ENCODE assay signal across 8 cellular contexts in genomic region chr20:33810885-33811762, GRCh38. TPM values are rescaled to one million over a fixed set of nuclear protein-coding genes. Genes with fewer than 3 reads are reported as not detected.
A peak's percentile ranks its signal among the peaks of the same experiment; 100 is the strongest.
DNase-seq lines count a peak whose midpoint lies in the region; ATAC-seq and TF ChIP-seq lines count a peak whose summit lies in the region.

TSS of gene CHMP4B (plus strand) at chr20:33811348. CDS start at chr20:33811469, 121 bp downstream.

- peaks cover 4% of the 10 kb centered on the region for H3K36me3 ChIP-seq in left ventricle myocardium inferior
- no peaks in the 10 kb centered on the region for H3K36me3 ChIP-seq in prostate gland
- H3K36me3 ChIP-seq in urinary bladder (ENCODE audit: insufficient read depth): no peaks in the 10 kb centered on the region

- peak within 1 kb of the TSS; percentile 97 for H3K4me3 ChIP-seq in left ventricle myocardium inferior
- peak within 1 kb of the TSS; percentile 78 to 96 for H3K4me3 ChIP-seq in prostate gland
- peak within 1 kb of the TSS; percentile 82 for H3K4me3 ChIP-seq in urinary bladder (ENCODE audit: low read depth, low read length)

- TF ChIP-seq POLR2A in prostate gland (IDR thresholded peaks at IDR 0.05): peak; percentile 87

- peaks cover 7% of the 10 kb centered on the region for H3K36me3 Mint-ChIP-seq in T-helper 17 cell (ENCODE audit: low read depth)

- under 1% methylated on average over 47 of the region's 70 CpGs for WGBS in prostate gland
- under 1% methylated on average over 70 of the region's 70 CpGs for WGBS in urinary bladder

- peaks cover 54% of the 10 kb centered on the region for H3K4me1 ChIP-seq in left ventricle myocardium inferior
- H3K4me1 ChIP-seq in prostate gland (replicated peaks): no peaks in the 10 kb centered on the region
- H3K4me1 ChIP-seq in urinary bladder (ENCODE audit: insufficient read depth): no peaks in the 10 kb centered on the region

- H3K27ac Mint-ChIP-seq in T-helper 17 cell: peak within 1 kb of the TSS; percentile 96

- intact Hi-C loops in left ventricle myocardium inferior (cut with micrococcal nuclease): no loop called here
- intact Hi-C loops in prostate gland (cut with DNase I): loop anchor here (2.0 to 5.0 kb wide), 2 partner anchors 79 to 184 kb away; partner anchors contain the start of gene ZNF341

- H3K4me3 Mint-ChIP-seq in T-helper 17 cell: peak within 1 kb of the TSS; percentile 98

- peak within 1 kb of the TSS; percentile 94 for H3K27ac ChIP-seq in left ventricle myocardium inferior (replicated peaks)
- peak within 1 kb of the TSS; percentile 78 to 94 for H3K27ac ChIP-seq in prostate gland
- peak within 1 kb of the TSS; percentile 97 for H3K27ac ChIP-seq in urinary bladder (ENCODE audit: low read depth)

- H3K9me3 ChIP-seq in T-helper 17 cell (ENCODE audit: control insufficient read depth, low read length, poor library complexity, severe bottlenecking) (no peaks in the 10 kb centered on the region), left ventricle myocardium inferior (replicated peaks) (no peaks in the 10 kb centered on the region), prostate gland (no peaks in the 10 kb centered on the region)

- DNase-seq in GM13977 (ENCODE audit: low spot score) (peak; percentile 98), NCI-H1694 (lab: John Stamatoyannopoulos, UW) (peak; percentile 94), T-helper 17 cell (peak; percentile 97), amygdala (lab: John Stamatoyannopoulos, UW) (peak; percentile 70 to 99 (median 97)), left ventricle myocardium inferior (peak; percentile 100), prostate gland (ENCODE audit: low spot score) (peak; percentile 99)

- peaks cover 37% of the 10 kb centered on the region for H3K4me1 Mint-ChIP-seq in T-helper 17 cell

- in situ Hi-C loops in GM13977 (cut with MboI; ENCODE audit: low pct_unique_long_range_greater_than_20kb, low sequenced_read_pairs, unreplicated experiment): no loop called here

- H3K27me3 Mint-ChIP-seq in T-helper 17 cell: no peaks in the 10 kb centered on the region

- no peak for TF ChIP-seq CTCF in GM13977 (IDR thresholded peaks at IDR 0.05; ENCODE audit: extremely low read depth, insufficient read depth, missing control alignments)
- no peak for TF ChIP-seq CTCF in left ventricle myocardium inferior (IDR thresholded peaks at IDR 0.05; ENCODE audit: borderline replicate concordance)
- peak in 1 of 4 experiments; percentile 37 for TF ChIP-seq CTCF in prostate gland (IDR thresholded peaks at IDR 0.05)

- H3K27me3 ChIP-seq in left ventricle myocardium inferior (ENCODE audit: low read depth): no peaks in the 10 kb centered on the region
- H3K27me3 ChIP-seq in prostate gland (replicated peaks; ENCODE audit: insufficient read depth): no peaks in the 10 kb centered on the region

- peak; percentile 91 for ATAC-seq in HG02884 (IDR thresholded peaks at IDR 0.05; ENCODE audit: unreplicated experiment)
- ATAC-seq in T-helper 17 cell: peak; percentile 98

RNA-seq across cellular contexts. Expression of gene CHMP4B, which starts in this region (rescaled TPM):
- total RNA-seq in T-helper 17 cell (10 to 100 TPM; 48.6 to 50.6 TPM), left ventricle myocardium inferior (104 TPM), prostate gland (10 to 100 TPM; 75.7 to 85.8 TPM), urinary bladder (33.5 TPM)
- 193 TPM for polyA plus RNA-seq in urinary bladder

Comparison
In these comparisons a context has a peak if more than half of its experiments do, and no peak if none do; other contexts are left out.
1. Peak in every context shown above with its lines: DNase-seq, ATAC-seq, H3K4me3 ChIP-seq and H3K27ac ChIP-seq.